ENCODE assay signal across 15 cellular contexts in genomic region chr6:168326294-168327261, GRCh38. TPM values are rescaled to one million over a fixed set of nuclear protein-coding genes. Genes with fewer than 3 reads are reported as not detected.
DNase-seq lines count a peak whose midpoint lies in the region; ATAC-seq and TF ChIP-seq lines count a peak whose summit lies in the region.
"Had no signal": no experiment of that assay in that cellular context is flagged by ENCODE, and none has a peak within 500 bp of the region (broad histone marks: within the 10 kb centered on the region; RNA-seq: fewer than 3 reads in every experiment).

No MANE protein-coding gene starts in this region.

- peak overlapping the region; percentile 17 for H2AFZ ChIP-seq in neural progenitor cell (replicated peaks)

- 16 to 28% (median 23%) methylated on average over 12 of the region's 12 CpGs for WGBS in heart left ventricle, 4 donors
- 26 to 32% (median 27%) methylated on average over 12 of the region's 12 CpGs for WGBS in adrenal gland, 4 donors

- H3K9me3 ChIP-seq in RWPE2 (ENCODE audit: severe bottlenecking) (no peaks in the 10 kb centered on the region), heart left ventricle (peaks cover 0 to 14% (median 0%) of the 10 kb centered on the region in 12 donors), neural progenitor cell (ENCODE audit: low read depth) (no peaks in the 10 kb centered on the region), adrenal gland (replicated peaks in 1 of 3) (no peaks in the 10 kb centered on the region)
- H3K9me3 ChIP-seq: upper lobe of left lung had no signal

- H3K27ac ChIP-seq in RWPE2 (ENCODE audit: poor library complexity, severe bottlenecking) (no peak overlapping the region), heart left ventricle (peak overlapping the region in 7 of 12 donors; percentile 22 to 70 (median 43)), neural progenitor cell (no peak overlapping the region), adrenal gland (peak overlapping the region in 1 of 5 donors; percentile 79)
- H3K27ac ChIP-seq: esophagus muscularis mucosa, HL-60 had no signal

- peaks cover 16% of the 10 kb centered on the region for H3K4me1 Mint-ChIP-seq in neural progenitor cell
- H3K4me1 Mint-ChIP-seq: natural killer cell had no signal

- in situ Hi-C loops in Caki2 (cut with HindIII; ENCODE audit: low pct_unique_long_range_greater_than_20kb, low sequenced_read_pairs) = no loop called here

- no peaks in the 10 kb centered on the region for H3F3A ChIP-seq in neural progenitor cell (ENCODE audit: low read depth)

- peaks cover 5% of the 10 kb centered on the region for H3K9me3 Mint-ChIP-seq in neural progenitor cell
- H3K9me3 Mint-ChIP-seq: natural killer cell had no signal

- H3K36me3 ChIP-seq in RWPE2 (ENCODE audit: low read depth) = no peaks in the 10 kb centered on the region
- no peaks in the 10 kb centered on the region for H3K36me3 ChIP-seq in heart left ventricle
- no peaks in the 10 kb centered on the region for H3K36me3 ChIP-seq in neural progenitor cell
- no peaks in the 10 kb centered on the region for H3K36me3 ChIP-seq in adrenal gland (replicated peaks in 1 of 2)
- H3K36me3 ChIP-seq: esophagus muscularis mucosa, upper lobe of left lung had no signal

- H3K4me1 ChIP-seq in RWPE2 (ENCODE audit: insufficient read depth, poor library complexity, severe bottlenecking) = no peaks in the 10 kb centered on the region
- H3K4me1 ChIP-seq in heart left ventricle = no peaks in the 10 kb centered on the region
- H3K4me1 ChIP-seq in neural progenitor cell = peaks cover 12% of the 10 kb centered on the region
- no peaks in the 10 kb centered on the region for H3K4me1 ChIP-seq in adrenal gland (replicated peaks in 1 of 2)
- H3K4me1 ChIP-seq: esophagus muscularis mucosa, upper lobe of left lung had no signal

- H3K27ac Mint-ChIP-seq in neural progenitor cell = peak overlapping the region; percentile 33
- H3K27ac Mint-ChIP-seq: natural killer cell had no signal

- peak; percentile 45; the same call in 2 of the 3 replicates for ATAC-seq in RWPE2 (ENCODE audit: low read depth)
- ATAC-seq in heart left ventricle = peak in 3 of 4 donors; percentile 75 to 92 (median 90)
- ATAC-seq in GM19455 (IDR thresholded peaks at IDR 0.05; ENCODE audit: unreplicated experiment) = no peak
- no peak for ATAC-seq in GM18909 (IDR thresholded peaks at IDR 0.05; ENCODE audit: poor library complexity, unreplicated experiment)
- ATAC-seq: natural killer cell had no signal

- TF ChIP-seq CTCF in RWPE2 (IDR thresholded peaks at IDR 0.05; ENCODE audit: poor library complexity, severe bottlenecking) (no peak), heart left ventricle (IDR thresholded peaks at IDR 0.05) (no peak), neural progenitor cell (IDR thresholded peaks at IDR 0.05) (no peak), adrenal gland (IDR thresholded peaks at IDR 0.05) (no peak)

- intact Hi-C loops in heart left ventricle (cut with DNase I) (no loop called here), adrenal gland (cut with DNase I) (no loop called here)

- H3K79me2 ChIP-seq in neural progenitor cell (ENCODE audit: low read depth) = no peaks in the 10 kb centered on the region

- H4K20me1 ChIP-seq in neural progenitor cell (ENCODE audit: low read depth) = no peaks in the 10 kb centered on the region

- H3K4me3 Mint-ChIP-seq in neural progenitor cell = no peak overlapping the region
- H3K4me3 Mint-ChIP-seq: natural killer cell had no signal

- TF ChIP-seq POLR2A in heart left ventricle (IDR thresholded peaks at IDR 0.05) (no peak), adrenal gland (IDR thresholded peaks at IDR 0.05) (no peak)

- H3K9ac ChIP-seq in neural progenitor cell = no peak overlapping the region

- H3K4me3 ChIP-seq in RWPE2 (ENCODE audit: severe bottlenecking) = no peak overlapping the region
- no peak overlapping the region for H3K4me3 ChIP-seq in heart left ventricle
- no peak overlapping the region for H3K4me3 ChIP-seq in neural progenitor cell
- H3K4me3 ChIP-seq in adrenal gland = no peak overlapping the region
- H3K4me3 ChIP-seq: esophagus muscularis mucosa, upper lobe of left lung had no signal

- no peak overlapping the region for H3K4me2 ChIP-seq in neural progenitor cell

- H3K27me3 Mint-ChIP-seq in neural progenitor cell (ENCODE audit: insufficient read depth, low read depth) = no peaks in the 10 kb centered on the region

- H3K27me3 ChIP-seq in RWPE2 (ENCODE audit: insufficient read depth, poor library complexity, severe bottlenecking) = peaks cover 45% of the 10 kb centered on the region
- peaks cover 0 to 67% (median 5%) of the 10 kb centered on the region in 9 donors for H3K27me3 ChIP-seq in heart left ventricle
- H3K27me3 ChIP-seq in neural progenitor cell = no peaks in the 10 kb centered on the region
- H3K27me3 ChIP-seq in adrenal gland = no peaks in the 10 kb centered on the region
- H3K27me3 ChIP-seq: upper lobe of left lung had no signal

- H3K36me3 Mint-ChIP-seq in neural progenitor cell = no peaks in the 10 kb centered on the region
- H3K36me3 Mint-ChIP-seq: natural killer cell had no signal

- DNase-seq in Caki2 (ENCODE audit: low read depth) (peak; percentile 83), RWPE2 (ENCODE audit: low spot score) (no peak), heart left ventricle (no peak), neural progenitor cell (ENCODE audit: low spot score) (peak; percentile 47), NK-92 (lab: John Stamatoyannopoulos, UW; ENCODE audit: unreplicated experiment) (no peak), adrenal gland (no peak)
- DNase-seq: activated CD4-positive, alpha-beta T cell treated with anti-CD3 and anti-CD28 coated beads, Interleukin-2, amount 50 U/mL, for 1 hour; cerebellar nuclear complex; natural killer cell; stimulated activated CD4-positive, alpha-beta T cell treated with anti-CD3 and anti-CD28 coated beads, Interleukin-15, amount 100 ng/mL, for 24 hours; upper lobe of left lung had no signal

RNA-seq across cellular contexts. Expression of gene DACT2, which starts 7.0 kb away (rescaled TPM):
- total RNA-seq in Caki2 (2014; rRNA removed; shearing (Covaris generic); ENCODE audit: low replicate concordance) = not detected in 2 replicates
- total RNA-seq in heart left ventricle = 1 to 10 TPM in 4 of 9 donors, under 1 TPM in 5; 0.14 to 3.8 (median 0.94) TPM
- under 1 TPM; 0.19 to 0.30 TPM for polyA plus RNA-seq in heart left ventricle
- 0.36 and 5.5 TPM in 2 replicates for total RNA-seq in neural progenitor cell (ENCODE audit: low replicate concordance)
- total RNA-seq in adrenal gland = 10 to 100 TPM in 1 of 8 donors, 1 to 10 TPM in 6, under 1 TPM in 1; 0.95 to 11.2 (median 2.8) TPM
- 1 to 10 TPM in 2 of 3 donors, under 1 TPM in 1; 0.05 to 4.1 (median 3.7) TPM for polyA plus RNA-seq in adrenal gland
- total RNA-seq: natural killer cell had no signal

Comparison
In these comparisons a context has a peak if more than half of its experiments do, and no peak if none do; other contexts are left out.
1. DNase-seq: peak in Caki2 (single experiment) and neural progenitor cell (single experiment); none in RWPE2 (single experiment), heart left ventricle (0 of 5), NK-92 (single experiment) and adrenal gland (0 of 7).
2. ATAC-seq: peak in RWPE2 (single experiment) and heart left ventricle (3 of 4); none in GM19455 (single experiment) and GM18909 (single experiment).
3. H3K27ac ChIP-seq: peak in heart left ventricle (7 of 12); none in RWPE2 (single experiment) and neural progenitor cell (single experiment).